Comparison of ENCODE assay signal across 1 cellular context in the genomic region with DNA sequence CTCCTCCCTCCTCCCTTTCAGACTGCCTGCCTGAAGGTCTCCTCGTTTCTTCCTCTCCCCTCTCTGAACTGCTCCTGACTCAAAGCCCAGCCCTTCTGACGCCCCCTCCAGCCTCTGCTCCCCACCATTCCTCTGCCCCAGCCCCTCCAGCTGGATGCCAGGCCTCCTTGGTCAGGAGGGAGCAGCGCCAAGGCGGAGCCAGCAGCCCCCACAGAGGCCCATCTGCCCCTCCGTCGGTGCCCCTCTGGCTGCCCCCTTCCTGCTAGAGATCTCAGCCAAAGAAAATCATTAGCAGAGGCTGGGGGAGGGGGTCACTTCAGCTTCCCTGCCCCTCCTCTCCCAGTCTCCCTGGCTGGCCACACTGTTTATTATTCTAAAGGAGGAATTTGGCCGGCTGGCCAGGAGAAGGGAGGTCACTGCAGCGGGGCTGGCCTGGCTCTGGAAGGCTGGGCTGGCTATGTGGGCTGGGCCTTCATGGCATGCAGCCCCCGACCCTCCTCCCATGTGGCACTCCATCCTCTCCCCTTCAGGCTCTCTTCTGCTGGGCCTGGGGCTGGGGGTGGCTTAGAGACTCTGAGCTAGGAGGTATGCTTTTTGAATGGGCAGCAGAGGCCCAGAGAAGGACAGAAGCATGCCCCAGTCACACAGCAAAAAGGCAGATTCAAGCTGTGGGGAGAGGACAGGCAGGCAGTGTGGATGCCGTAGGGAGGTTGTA.
TF ChIP-seq lines count a peak whose summit lies in the region.

No MANE protein-coding gene starts in this region.

TF ChIP-seq in HepG2, 621 proteins besides CTCF, POLR2A, EP300 and RAD21 (continued from another document and continues in another):
- TF ChIP-seq, protein P1, sequence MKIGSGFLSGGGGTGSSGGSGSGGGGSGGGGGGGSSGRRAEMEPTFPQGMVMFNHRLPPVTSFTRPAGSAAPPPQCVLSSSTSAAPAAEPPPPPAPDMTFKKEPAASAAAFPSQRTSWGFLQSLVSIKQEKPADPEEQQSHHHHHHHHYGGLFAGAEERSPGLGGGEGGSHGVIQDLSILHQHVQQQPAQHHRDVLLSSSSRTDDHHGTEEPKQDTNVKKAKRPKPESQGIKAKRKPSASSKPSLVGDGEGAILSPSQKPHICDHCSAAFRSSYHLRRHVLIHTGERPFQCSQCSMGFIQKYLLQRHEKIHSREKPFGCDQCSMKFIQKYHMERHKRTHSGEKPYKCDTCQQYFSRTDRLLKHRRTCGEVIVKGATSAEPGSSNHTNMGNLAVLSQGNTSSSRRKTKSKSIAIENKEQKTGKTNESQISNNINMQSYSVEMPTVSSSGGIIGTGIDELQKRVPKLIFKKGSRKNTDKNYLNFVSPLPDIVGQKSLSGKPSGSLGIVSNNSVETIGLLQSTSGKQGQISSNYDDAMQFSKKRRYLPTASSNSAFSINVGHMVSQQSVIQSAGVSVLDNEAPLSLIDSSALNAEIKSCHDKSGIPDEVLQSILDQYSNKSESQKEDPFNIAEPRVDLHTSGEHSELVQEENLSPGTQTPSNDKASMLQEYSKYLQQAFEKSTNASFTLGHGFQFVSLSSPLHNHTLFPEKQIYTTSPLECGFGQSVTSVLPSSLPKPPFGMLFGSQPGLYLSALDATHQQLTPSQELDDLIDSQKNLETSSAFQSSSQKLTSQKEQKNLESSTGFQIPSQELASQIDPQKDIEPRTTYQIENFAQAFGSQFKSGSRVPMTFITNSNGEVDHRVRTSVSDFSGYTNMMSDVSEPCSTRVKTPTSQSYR (CRISPR knock-in tag; IDR thresholded peaks at IDR 0.05; ENCODE audit: borderline replicate concordance): peak; percentile 90
- no peak for TF ChIP-seq RBM39 (IDR thresholded peaks at IDR 0.05; ENCODE audit: low read depth, low read length, poor library complexity, severe bottlenecking)
- TF ChIP-seq HNRNPL (IDR thresholded peaks at IDR 0.05; ENCODE audit: low read depth, low read length): peak; percentile 76; the same call in 1 of the 2 replicates
- TF ChIP-seq ZNF850 (CRISPR knock-in tag; conservative IDR thresholded peaks at IDR 0.05): no peak
- TF ChIP-seq ZNF317 (CRISPR knock-in tag; IDR thresholded peaks at IDR 0.05): no peak
- TF ChIP-seq, protein P2, sequence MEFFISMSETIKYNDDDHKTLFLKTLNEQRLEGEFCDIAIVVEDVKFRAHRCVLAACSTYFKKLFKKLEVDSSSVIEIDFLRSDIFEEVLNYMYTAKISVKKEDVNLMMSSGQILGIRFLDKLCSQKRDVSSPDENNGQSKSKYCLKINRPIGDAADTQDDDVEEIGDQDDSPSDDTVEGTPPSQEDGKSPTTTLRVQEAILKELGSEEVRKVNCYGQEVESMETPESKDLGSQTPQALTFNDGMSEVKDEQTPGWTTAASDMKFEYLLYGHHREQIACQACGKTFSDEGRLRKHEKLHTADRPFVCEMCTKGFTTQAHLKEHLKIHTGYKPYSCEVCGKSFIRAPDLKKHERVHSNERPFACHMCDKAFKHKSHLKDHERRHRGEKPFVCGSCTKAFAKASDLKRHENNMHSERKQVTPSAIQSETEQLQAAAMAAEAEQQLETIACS (CRISPR knock-in tag; IDR thresholded peaks at IDR 0.05): no peak
- TF ChIP-seq, protein P3, sequence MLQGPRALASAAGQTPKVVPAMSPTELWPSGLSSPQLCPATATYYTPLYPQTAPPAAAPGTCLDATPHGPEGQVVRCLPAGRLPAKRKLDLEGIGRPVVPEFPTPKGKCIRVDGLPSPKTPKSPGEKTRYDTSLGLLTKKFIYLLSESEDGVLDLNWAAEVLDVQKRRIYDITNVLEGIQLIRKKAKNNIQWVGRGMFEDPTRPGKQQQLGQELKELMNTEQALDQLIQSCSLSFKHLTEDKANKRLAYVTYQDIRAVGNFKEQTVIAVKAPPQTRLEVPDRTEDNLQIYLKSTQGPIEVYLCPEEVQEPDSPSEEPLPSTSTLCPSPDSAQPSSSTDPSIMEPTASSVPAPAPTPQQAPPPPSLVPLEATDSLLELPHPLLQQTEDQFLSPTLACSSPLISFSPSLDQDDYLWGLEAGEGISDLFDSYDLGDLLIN (CRISPR knock-in tag; IDR thresholded peaks at IDR 0.05; ENCODE audit: borderline replicate concordance): no peak
- no peak for TF ChIP-seq ZNF251 (CRISPR knock-in tag; IDR thresholded peaks at IDR 0.05)
- TF ChIP-seq ATF7 (IDR thresholded peaks at IDR 0.05): no peak
- no peak for TF ChIP-seq ATF7 (CRISPR knock-in tag; IDR thresholded peaks at IDR 0.05)
- no peak for TF ChIP-seq KDM4B (CRISPR knock-in tag; IDR thresholded peaks at IDR 0.05)
- peak; percentile 53; the same call in 1 of the 2 replicates for TF ChIP-seq KAT8 (CRISPR knock-in tag; IDR thresholded peaks at IDR 0.05)
- no peak for TF ChIP-seq BRD4 (CRISPR knock-in tag; IDR thresholded peaks at IDR 0.05)
- TF ChIP-seq SRY (CRISPR knock-in tag; IDR thresholded peaks at IDR 0.05): no peak
- TF ChIP-seq RXRA (CRISPR knock-in tag; IDR thresholded peaks at IDR 0.05): peak; percentile 71; the same call in 1 of the 2 replicates
- TF ChIP-seq, protein P4, sequence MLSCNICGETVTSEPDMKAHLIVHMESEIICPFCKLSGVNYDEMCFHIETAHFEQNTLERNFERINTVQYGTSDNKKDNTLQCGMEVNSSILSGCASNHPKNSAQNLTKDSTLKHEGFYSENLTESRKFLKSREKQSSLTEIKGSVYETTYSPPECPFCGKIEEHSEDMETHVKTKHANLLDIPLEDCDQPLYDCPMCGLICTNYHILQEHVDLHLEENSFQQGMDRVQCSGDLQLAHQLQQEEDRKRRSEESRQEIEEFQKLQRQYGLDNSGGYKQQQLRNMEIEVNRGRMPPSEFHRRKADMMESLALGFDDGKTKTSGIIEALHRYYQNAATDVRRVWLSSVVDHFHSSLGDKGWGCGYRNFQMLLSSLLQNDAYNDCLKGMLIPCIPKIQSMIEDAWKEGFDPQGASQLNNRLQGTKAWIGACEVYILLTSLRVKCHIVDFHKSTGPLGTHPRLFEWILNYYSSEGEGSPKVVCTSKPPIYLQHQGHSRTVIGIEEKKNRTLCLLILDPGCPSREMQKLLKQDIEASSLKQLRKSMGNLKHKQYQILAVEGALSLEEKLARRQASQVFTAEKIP (CRISPR knock-in tag; IDR thresholded peaks at IDR 0.05; ENCODE audit: borderline replicate concordance): no peak
- TF ChIP-seq, protein P5, sequence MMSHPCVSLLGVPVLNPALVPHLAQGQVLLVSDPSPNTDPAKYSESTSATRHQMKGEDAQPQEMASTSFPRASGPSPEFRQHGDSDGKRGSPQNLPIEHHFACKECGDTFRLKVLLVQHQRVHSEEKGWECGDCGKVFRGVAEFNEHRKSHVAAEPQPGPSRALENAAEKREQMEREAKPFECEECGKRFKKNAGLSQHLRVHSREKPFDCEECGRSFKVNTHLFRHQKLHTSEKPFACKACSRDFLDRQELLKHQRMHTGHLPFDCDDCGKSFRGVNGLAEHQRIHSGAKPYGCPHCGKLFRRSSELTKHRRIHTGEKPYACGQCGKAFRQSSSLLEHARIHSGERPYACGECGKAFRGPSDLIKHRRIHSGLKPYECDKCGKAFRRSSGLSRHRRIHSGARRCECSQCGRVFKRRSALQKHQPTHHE (CRISPR knock-in tag; IDR thresholded peaks at IDR 0.05; ENCODE audit: borderline replicate concordance): no peak; the same call in 1 of the 2 replicates
- no peak for TF ChIP-seq ZNF720 (CRISPR knock-in tag; IDR thresholded peaks at IDR 0.05)
- TF ChIP-seq, protein P6, sequence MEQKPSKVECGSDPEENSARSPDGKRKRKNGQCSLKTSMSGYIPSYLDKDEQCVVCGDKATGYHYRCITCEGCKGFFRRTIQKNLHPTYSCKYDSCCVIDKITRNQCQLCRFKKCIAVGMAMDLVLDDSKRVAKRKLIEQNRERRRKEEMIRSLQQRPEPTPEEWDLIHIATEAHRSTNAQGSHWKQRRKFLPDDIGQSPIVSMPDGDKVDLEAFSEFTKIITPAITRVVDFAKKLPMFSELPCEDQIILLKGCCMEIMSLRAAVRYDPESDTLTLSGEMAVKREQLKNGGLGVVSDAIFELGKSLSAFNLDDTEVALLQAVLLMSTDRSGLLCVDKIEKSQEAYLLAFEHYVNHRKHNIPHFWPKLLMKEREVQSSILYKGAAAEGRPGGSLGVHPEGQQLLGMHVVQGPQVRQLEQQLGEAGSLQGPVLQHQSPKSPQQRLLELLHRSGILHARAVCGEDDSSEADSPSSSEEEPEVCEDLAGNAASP (CRISPR knock-in tag; IDR thresholded peaks at IDR 0.05; ENCODE audit: borderline replicate concordance): no peak
- no peak for TF ChIP-seq ZNF138 (CRISPR knock-in tag; IDR thresholded peaks at IDR 0.05; ENCODE audit: low read depth)
- TF ChIP-seq, protein P7, sequence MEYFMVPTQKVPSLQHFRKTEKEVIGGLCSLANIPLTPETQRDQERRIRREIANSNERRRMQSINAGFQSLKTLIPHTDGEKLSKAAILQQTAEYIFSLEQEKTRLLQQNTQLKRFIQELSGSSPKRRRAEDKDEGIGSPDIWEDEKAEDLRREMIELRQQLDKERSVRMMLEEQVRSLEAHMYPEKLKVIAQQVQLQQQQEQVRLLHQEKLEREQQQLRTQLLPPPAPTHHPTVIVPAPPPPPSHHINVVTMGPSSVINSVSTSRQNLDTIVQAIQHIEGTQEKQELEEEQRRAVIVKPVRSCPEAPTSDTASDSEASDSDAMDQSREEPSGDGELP (IDR thresholded peaks at IDR 0.05; ENCODE audit: borderline replicate concordance, low read depth): peak; percentile 53; the same call in 1 of the 2 replicates
- peak; percentile 72 for TF ChIP-seq NCOA2 (CRISPR knock-in tag; IDR thresholded peaks at IDR 0.05)
- TF ChIP-seq SPEN (CRISPR knock-in tag; IDR thresholded peaks at IDR 0.05; ENCODE audit: low read depth): no peak
- no peak for TF ChIP-seq ZNF879 (CRISPR knock-in tag; IDR thresholded peaks at IDR 0.05)
- TF ChIP-seq HMG20B (CRISPR knock-in tag; conservative IDR thresholded peaks at IDR 0.05): peak; percentile 64; the same call in 1 of the 2 replicates
- TF ChIP-seq ZNF232 (CRISPR knock-in tag; IDR thresholded peaks at IDR 0.05; ENCODE audit: borderline replicate concordance): no peak
- no peak for TF ChIP-seq TP53 (CRISPR knock-in tag; conservative IDR thresholded peaks at IDR 0.05)
- TF ChIP-seq, protein P8, sequence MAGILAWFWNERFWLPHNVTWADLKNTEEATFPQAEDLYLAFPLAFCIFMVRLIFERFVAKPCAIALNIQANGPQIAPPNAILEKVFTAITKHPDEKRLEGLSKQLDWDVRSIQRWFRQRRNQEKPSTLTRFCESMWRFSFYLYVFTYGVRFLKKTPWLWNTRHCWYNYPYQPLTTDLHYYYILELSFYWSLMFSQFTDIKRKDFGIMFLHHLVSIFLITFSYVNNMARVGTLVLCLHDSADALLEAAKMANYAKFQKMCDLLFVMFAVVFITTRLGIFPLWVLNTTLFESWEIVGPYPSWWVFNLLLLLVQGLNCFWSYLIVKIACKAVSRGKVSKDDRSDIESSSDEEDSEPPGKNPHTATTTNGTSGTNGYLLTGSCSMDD (CRISPR knock-in tag; IDR thresholded peaks at IDR 0.05): no peak
- TF ChIP-seq, protein P9, sequence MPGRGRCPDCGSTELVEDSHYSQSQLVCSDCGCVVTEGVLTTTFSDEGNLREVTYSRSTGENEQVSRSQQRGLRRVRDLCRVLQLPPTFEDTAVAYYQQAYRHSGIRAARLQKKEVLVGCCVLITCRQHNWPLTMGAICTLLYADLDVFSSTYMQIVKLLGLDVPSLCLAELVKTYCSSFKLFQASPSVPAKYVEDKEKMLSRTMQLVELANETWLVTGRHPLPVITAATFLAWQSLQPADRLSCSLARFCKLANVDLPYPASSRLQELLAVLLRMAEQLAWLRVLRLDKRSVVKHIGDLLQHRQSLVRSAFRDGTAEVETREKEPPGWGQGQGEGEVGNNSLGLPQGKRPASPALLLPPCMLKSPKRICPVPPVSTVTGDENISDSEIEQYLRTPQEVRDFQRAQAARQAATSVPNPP (CRISPR knock-in tag; IDR thresholded peaks at IDR 0.05): no peak
- TF ChIP-seq ZNF234 (CRISPR knock-in tag; conservative IDR thresholded peaks at IDR 0.05): no peak
- no peak for TF ChIP-seq ZNF749 (CRISPR knock-in tag; IDR thresholded peaks at IDR 0.05; ENCODE audit: borderline replicate concordance)
- TF ChIP-seq BHLHE40 (IDR thresholded peaks at IDR 0.05; ENCODE audit: low read length): no peak
- TF ChIP-seq NPAS2 (CRISPR knock-in tag; IDR thresholded peaks at IDR 0.05; ENCODE audit: borderline replicate concordance): no peak
- TF ChIP-seq RFX5 (IDR thresholded peaks at IDR 0.05; ENCODE audit: low read depth, low read length): no peak
- TF ChIP-seq, protein P10, sequence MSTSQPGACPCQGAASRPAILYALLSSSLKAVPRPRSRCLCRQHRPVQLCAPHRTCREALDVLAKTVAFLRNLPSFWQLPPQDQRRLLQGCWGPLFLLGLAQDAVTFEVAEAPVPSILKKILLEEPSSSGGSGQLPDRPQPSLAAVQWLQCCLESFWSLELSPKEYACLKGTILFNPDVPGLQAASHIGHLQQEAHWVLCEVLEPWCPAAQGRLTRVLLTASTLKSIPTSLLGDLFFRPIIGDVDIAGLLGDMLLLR (CRISPR knock-in tag; IDR thresholded peaks at IDR 0.05): no peak
- no peak for TF ChIP-seq ZFP36L1 (CRISPR knock-in tag; IDR thresholded peaks at IDR 0.05)
- no peak for TF ChIP-seq ZNF224 (CRISPR knock-in tag; IDR thresholded peaks at IDR 0.05)
- peak; percentile 86; the same call in 1 of the 2 replicates for TF ChIP-seq SP5 (CRISPR knock-in tag; IDR thresholded peaks at IDR 0.05; ENCODE audit: borderline replicate concordance, low read depth)
- TF ChIP-seq CHCHD3 (CRISPR knock-in tag; IDR thresholded peaks at IDR 0.05): no peak
- no peak; the same call in 1 of the 2 replicates for TF ChIP-seq ZNF703 (CRISPR knock-in tag; IDR thresholded peaks at IDR 0.05; ENCODE audit: borderline replicate concordance)
- no peak for TF ChIP-seq ZNF230 (CRISPR knock-in tag; IDR thresholded peaks at IDR 0.05)
- peak; percentile 69 for TF ChIP-seq HDAC1 (CRISPR knock-in tag; IDR thresholded peaks at IDR 0.05)
- TF ChIP-seq ATAD3A (CRISPR knock-in tag; IDR thresholded peaks at IDR 0.05): no peak
- TF ChIP-seq, protein P11, sequence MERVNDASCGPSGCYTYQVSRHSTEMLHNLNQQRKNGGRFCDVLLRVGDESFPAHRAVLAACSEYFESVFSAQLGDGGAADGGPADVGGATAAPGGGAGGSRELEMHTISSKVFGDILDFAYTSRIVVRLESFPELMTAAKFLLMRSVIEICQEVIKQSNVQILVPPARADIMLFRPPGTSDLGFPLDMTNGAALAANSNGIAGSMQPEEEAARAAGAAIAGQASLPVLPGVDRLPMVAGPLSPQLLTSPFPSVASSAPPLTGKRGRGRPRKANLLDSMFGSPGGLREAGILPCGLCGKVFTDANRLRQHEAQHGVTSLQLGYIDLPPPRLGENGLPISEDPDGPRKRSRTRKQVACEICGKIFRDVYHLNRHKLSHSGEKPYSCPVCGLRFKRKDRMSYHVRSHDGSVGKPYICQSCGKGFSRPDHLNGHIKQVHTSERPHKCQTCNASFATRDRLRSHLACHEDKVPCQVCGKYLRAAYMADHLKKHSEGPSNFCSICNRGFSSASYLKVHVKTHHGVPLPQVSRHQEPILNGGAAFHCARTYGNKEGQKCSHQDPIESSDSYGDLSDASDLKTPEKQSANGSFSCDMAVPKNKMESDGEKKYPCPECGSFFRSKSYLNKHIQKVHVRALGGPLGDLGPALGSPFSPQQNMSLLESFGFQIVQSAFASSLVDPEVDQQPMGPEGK (CRISPR knock-in tag; IDR thresholded peaks at IDR 0.05): peak; percentile 97
